Comparison of ENCODE assay signal across 18 cellular contexts in the genomic region with DNA sequence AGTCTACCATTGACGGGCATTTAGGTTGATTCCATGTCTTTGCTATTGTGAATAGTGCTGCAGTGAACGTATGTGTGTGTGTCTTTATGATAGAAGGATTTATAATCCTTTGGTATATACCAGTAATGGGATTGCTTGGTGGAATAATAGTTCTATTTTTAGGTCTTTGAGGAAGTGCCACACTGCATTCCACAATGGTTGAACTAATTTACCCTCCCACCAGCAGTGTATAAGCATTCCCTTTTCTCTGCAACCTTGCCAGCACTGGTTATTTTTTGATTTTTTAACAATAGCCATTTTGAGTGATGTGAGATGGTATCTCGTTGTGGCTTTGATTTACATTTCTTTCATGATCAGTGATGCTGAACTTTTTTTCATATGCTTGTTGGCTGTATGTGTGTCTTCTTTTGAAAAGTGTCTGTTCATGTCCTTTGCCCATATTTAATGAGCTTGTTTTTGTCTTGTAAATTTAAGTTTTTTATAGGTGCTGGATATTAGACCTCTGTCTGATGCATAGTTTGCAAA.
"Had no signal": no experiment of that assay in that cellular context is flagged by ENCODE, and none has a peak within 500 bp of the region (broad histone marks: within the 10 kb centered on the region; RNA-seq: fewer than 3 reads in every experiment).

No MANE protein-coding gene starts in this region.

- H3K4me3 Mint-ChIP-seq: naive thymus-derived CD8-positive, alpha-beta T cell had no signal

- H3K27me3 Mint-ChIP-seq: naive thymus-derived CD8-positive, alpha-beta T cell had no signal

- H3K27ac ChIP-seq: epithelial cell of prostate, esophagus muscularis mucosa, heart left ventricle, neutrophil, skin epidermis, stomach, thoracic aorta, transverse colon had no signal

- H3K4me3 ChIP-seq: esophagus muscularis mucosa, heart left ventricle, mucosa of descending colon, skin epidermis, stomach, thoracic aorta, transverse colon had no signal

- H3K4me1 Mint-ChIP-seq: naive thymus-derived CD8-positive, alpha-beta T cell had no signal

- DNase-seq: effector memory CD4-positive, alpha-beta T cell; foreskin fibroblast; heart left ventricle; hippocampal formation; mammary epithelial cell; mucosa of descending colon; naive thymus-derived CD8-positive, alpha-beta T cell; stimulated activated CD4-positive, alpha-beta T cell treated with anti-CD3 and anti-CD28 coated beads, Interleukin-12 subunit alpha, Interleukin-12 subunit beta, amount 100 ng/mL, for 4 hours; stimulated activated naive CD4-positive, alpha-beta T cell; stomach; substantia nigra; transverse colon had no signal

- H3K4me1 ChIP-seq: esophagus muscularis mucosa, stomach, transverse colon had no signal

- H3K27ac Mint-ChIP-seq: naive thymus-derived CD8-positive, alpha-beta T cell had no signal

- H3K36me3 ChIP-seq: esophagus muscularis mucosa, heart left ventricle, neutrophil, stomach, thoracic aorta, transverse colon had no signal

- FAIRE-seq: endometrium had no signal

- H3K9me3 ChIP-seq: mucosa of descending colon, neutrophil, stomach, thoracic aorta had no signal

- H3K27me3 ChIP-seq: esophagus muscularis mucosa, heart left ventricle, neutrophil, stomach, transverse colon had no signal
